Comparison of ENCODE assay signal across 18 cellular contexts in genomic region chr15:42759093-42759492, GRCh38. TPM values are rescaled to one million over a fixed set of nuclear protein-coding genes. Genes with fewer than 3 reads are reported as not detected.
A peak's percentile ranks its signal among the peaks of the same experiment; 100 is the strongest.
DNase-seq lines count a peak whose midpoint lies in the region; ATAC-seq and TF ChIP-seq lines count a peak whose summit lies in the region.
"Had no signal": no experiment of that assay in that cellular context is flagged by ENCODE, and none has a peak within 500 bp of the region (broad histone marks: within the 10 kb centered on the region; RNA-seq: fewer than 3 reads in every experiment).

No MANE protein-coding gene starts in this region.

- no peaks in the 10 kb centered on the region; the same call in 1 of the 2 replicates for H3K27me3 Mint-ChIP-seq in WTC11 (ENCODE audit: low read depth)
- H3K27me3 Mint-ChIP-seq in activated CD8-positive, alpha-beta T cell treated with anti-CD3 and anti-CD28 coated beads for 36 hours, result no peaks in the 10 kb centered on the region
- H3K27me3 Mint-ChIP-seq: CD4-positive, CD25-positive, alpha-beta regulatory T cell; T-cell had no signal

- DNase-seq in WTC11 (ENCODE audit: low spot score) (no peak), left lung (no peak), upper lobe of right lung (no peak), WERI-Rb-1 (no peak), GM13977 (ENCODE audit: low spot score) (no peak)
- DNase-seq in activated CD8-positive, alpha-beta T cell treated with anti-CD3 and anti-CD28 coated beads for 36 hours, result no peak
- DNase-seq: CD4-positive, CD25-positive, alpha-beta regulatory T cell; EL; IMR-90; NCI-H1105; NCI-H1694; NCI-H2081 treated with DMSO at 0.1 percent for 48 hours; NCI-H2171 treated with DMSO at 0.1 percent for 48 hours; NCI-H524 treated with DMSO at 0.1 percent for 48 hours; T-cell had no signal

- TF ChIP-seq CTCF in WTC11 (IDR thresholded peaks at IDR 0.05), result no peak
- no peak for TF ChIP-seq CTCF in left lung (IDR thresholded peaks at IDR 0.05)
- no peak for TF ChIP-seq CTCF in upper lobe of right lung (IDR thresholded peaks at IDR 0.05)
- TF ChIP-seq CTCF in WERI-Rb-1 (IDR thresholded peaks at IDR 0.05; ENCODE audit: low read depth, low read length), result no peak
- no peak for TF ChIP-seq CTCF in activated CD8-positive, alpha-beta T cell treated with anti-CD3 and anti-CD28 coated beads for 36 hours (IDR thresholded peaks at IDR 0.05)
- no peak for TF ChIP-seq CTCF in GM13977 (IDR thresholded peaks at IDR 0.05; ENCODE audit: extremely low read depth, insufficient read depth, missing control alignments)

- intact Hi-C loops in left lung (cut with DNase I) (no loop called here), upper lobe of right lung (cut with DNase I) (no loop called here)
- intact Hi-C loops in activated CD8-positive, alpha-beta T cell treated with anti-CD3 and anti-CD28 coated beads for 36 hours (cut with micrococcal nuclease), result no loop called here

- H3K4me1 Mint-ChIP-seq in WTC11, result peaks cover 6% of the 10 kb centered on the region
- no peaks in the 10 kb centered on the region for H3K4me1 Mint-ChIP-seq in activated CD8-positive, alpha-beta T cell treated with anti-CD3 and anti-CD28 coated beads for 36 hours (ENCODE audit: low read depth)

- TF ChIP-seq RAD21 in Ishikawa (IDR thresholded peaks at IDR 0.05; ENCODE audit: low read depth), result no peak

- peaks cover 23% of the 10 kb centered on the region for H3K36me3 Mint-ChIP-seq in WTC11
- peaks cover 29% of the 10 kb centered on the region for H3K36me3 Mint-ChIP-seq in activated CD8-positive, alpha-beta T cell treated with anti-CD3 and anti-CD28 coated beads for 36 hours (ENCODE audit: low read depth)

- H3K27me3 ChIP-seq in left lung (no peaks in the 10 kb centered on the region), upper lobe of right lung (no peaks in the 10 kb centered on the region), WERI-Rb-1 (ENCODE audit: insufficient read depth, low read depth, severe bottlenecking) (no peaks in the 10 kb centered on the region)

- POLR2A ChIA-PET in WTC11 (lab: Charles Lee), result no interaction called here
- POLR2A ChIA-PET in activated CD8-positive, alpha-beta T cell treated with anti-CD3 and anti-CD28 coated beads for 36 hours (lab: Charles Lee), result no interaction called here

- H3K36me3 ChIP-seq in left lung, result no peaks in the 10 kb centered on the region
- no peaks in the 10 kb centered on the region for H3K36me3 ChIP-seq in upper lobe of right lung
- no peaks in the 10 kb centered on the region for H3K36me3 ChIP-seq in WERI-Rb-1
- H3K36me3 ChIP-seq: HAP-1 had no signal

- peak; percentile 64; the same call in 1 of the 2 replicates for TF ChIP-seq EP300 in Ishikawa (IDR thresholded peaks at IDR 0.05; ENCODE audit: borderline replicate concordance)

- peaks cover 25% of the 10 kb centered on the region for H3K9me3 Mint-ChIP-seq in WTC11
- peaks cover 17% of the 10 kb centered on the region for H3K9me3 Mint-ChIP-seq in activated CD8-positive, alpha-beta T cell treated with anti-CD3 and anti-CD28 coated beads for 36 hours

- H3K4me3 Mint-ChIP-seq in WTC11, result no peak overlapping the region
- H3K4me3 Mint-ChIP-seq in activated CD8-positive, alpha-beta T cell treated with anti-CD3 and anti-CD28 coated beads for 36 hours, result no peak overlapping the region
- H3K4me3 Mint-ChIP-seq: CD4-positive, CD25-positive, alpha-beta regulatory T cell; T-cell had no signal

- H3K4me1 ChIP-seq in left lung (no peaks in the 10 kb centered on the region), upper lobe of right lung (no peaks in the 10 kb centered on the region)
- H3K4me1 ChIP-seq: HAP-1 had no signal

- CTCF ChIA-PET in WTC11 (lab: Charles Lee), result interaction anchor here (1.4 kb wide), 1 partner anchor 42 kb away, joined by 4 read pairs; no protein-coding TSS in a partner anchor
- CTCF ChIA-PET in activated CD8-positive, alpha-beta T cell treated with anti-CD3 and anti-CD28 coated beads for 36 hours (lab: Charles Lee), result no interaction called here

- H3K9me3 ChIP-seq in left lung (peaks cover 3 to 31% of the 10 kb centered on the region in 2 donors), upper lobe of right lung (no peaks in the 10 kb centered on the region), WERI-Rb-1 (ENCODE audit: severe bottlenecking) (peaks cover 11% of the 10 kb centered on the region)

- no peak overlapping the region for H3K27ac Mint-ChIP-seq in WTC11
- no peak overlapping the region for H3K27ac Mint-ChIP-seq in activated CD8-positive, alpha-beta T cell treated with anti-CD3 and anti-CD28 coated beads for 36 hours
- H3K27ac Mint-ChIP-seq: CD4-positive, CD25-positive, alpha-beta regulatory T cell; T-cell had no signal

- H3K27ac ChIP-seq in left lung (no peak overlapping the region), upper lobe of right lung (no peak overlapping the region), WERI-Rb-1 (no peak overlapping the region)

- in situ Hi-C loops in GM13977 (cut with MboI; ENCODE audit: low pct_unique_long_range_greater_than_20kb, low sequenced_read_pairs, unreplicated experiment), result no loop called here

- H3K4me3 ChIP-seq in left lung (no peak overlapping the region), upper lobe of right lung (no peak overlapping the region), WERI-Rb-1 (ENCODE audit: low read depth, low read length) (no peak overlapping the region)
- H3K4me3 ChIP-seq: HAP-1 had no signal

- ATAC-seq in WTC11 (peak; percentile 47), left lung (peak; percentile 43), upper lobe of right lung (peak; percentile 29)
- ATAC-seq in activated CD8-positive, alpha-beta T cell treated with anti-CD3 and anti-CD28 coated beads for 36 hours, result no peak
- ATAC-seq: SK-N-SH treated with all-trans-retinoic acid at 6 μM for 48 hours, T-cell had no signal

TF ChIP-seq in Ishikawa, 13 proteins besides CTCF, POLR2A, EP300 and RAD21 (continues in another document):
- no peak for TF ChIP-seq TAF1 (IDR thresholded peaks at IDR 0.05; ENCODE audit: low read depth)
- TF ChIP-seq TCF12 (IDR thresholded peaks at IDR 0.05; ENCODE audit: low read depth), result peak; percentile 86
- TF ChIP-seq REST (IDR thresholded peaks at IDR 0.05; ENCODE audit: low read depth), result no peak
- TF ChIP-seq NFIC (IDR thresholded peaks at IDR 0.05), result peak; percentile 86
- 0 out of 2 replicates have a peak, but pooled peaks have one; percentile 32 for TF ChIP-seq EGR1 (IDR thresholded peaks at IDR 0.05)
- peak; percentile 73 for TF ChIP-seq TEAD4 (IDR thresholded peaks at IDR 0.05)

TF ChIP-seq in WTC11, 78 proteins besides CTCF, POLR2A, EP300 and RAD21:
- TF ChIP-seq ATF6 (CRISPR knock-in tag; IDR thresholded peaks at IDR 0.05) (no peak), SMAD4 (CRISPR knock-in tag; IDR thresholded peaks at IDR 0.05) (no peak), SMAD3 (CRISPR knock-in tag; IDR thresholded peaks at IDR 0.05; ENCODE audit: borderline replicate concordance) (no peak), ZNF317 (CRISPR knock-in tag; IDR thresholded peaks at IDR 0.05; ENCODE audit: borderline replicate concordance, low read depth) (no peak), NFYB (CRISPR knock-in tag; conservative IDR thresholded peaks at IDR 0.05; ENCODE audit: low read depth) (no peak)

RNA-seq across cellular contexts. Expression of gene CDAN1, which starts 22.2 kb away (rescaled TPM):
- total RNA-seq in WTC11 (2021), result 16.4 to 24.2 TPM (median 23.0 TPM) in 3 replicates
- total RNA-seq in left lung, result 10 to 100 TPM; 13.4 to 17.4 TPM
- 13.5 TPM for total RNA-seq in upper lobe of right lung
- 10 to 100 TPM; 18.3 to 19.0 TPM for total RNA-seq in activated CD8-positive, alpha-beta T cell treated with anti-CD3 and anti-CD28 coated beads for 36 hours
